8 cellular contexts compared by ENCODE assay signal in the genomic region with DNA sequence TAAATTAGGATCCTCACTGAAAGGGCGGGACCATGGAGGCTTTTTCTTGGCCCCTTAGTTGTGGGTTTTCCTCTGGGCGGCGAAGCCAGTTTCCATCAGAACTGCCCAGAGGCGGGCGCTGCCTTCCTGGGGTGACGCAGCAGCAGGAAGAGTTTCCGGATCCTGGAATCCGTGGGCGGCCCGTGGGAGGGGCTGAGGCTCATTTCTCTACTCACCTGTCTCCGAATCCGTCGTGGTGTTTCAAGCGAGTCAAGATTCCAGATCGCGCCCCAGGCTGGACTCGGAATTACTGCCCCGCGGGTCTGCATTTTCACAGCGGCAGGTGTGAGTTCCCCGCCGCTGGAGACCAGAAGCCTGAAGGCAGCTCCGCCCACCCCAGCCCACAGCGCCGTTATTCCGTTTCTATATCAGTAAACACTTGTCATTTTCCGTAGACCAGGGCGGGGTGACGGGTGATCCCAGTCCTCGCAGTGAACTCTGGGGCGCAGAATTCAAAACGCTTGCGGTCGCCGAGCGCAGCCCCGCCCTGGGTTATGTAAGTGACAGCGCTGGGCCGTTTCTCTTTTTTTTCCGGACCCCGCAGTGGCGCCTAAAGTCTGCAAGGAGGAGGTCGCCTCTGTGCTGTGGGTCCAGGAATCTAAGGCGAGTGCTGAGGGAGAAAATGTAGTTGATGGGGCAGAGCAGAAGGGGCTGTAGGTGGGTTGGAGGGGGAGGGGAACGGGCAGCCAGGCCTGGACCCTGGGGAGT. TPM values are rescaled to one million over a fixed set of nuclear protein-coding genes. Genes with fewer than 3 reads are reported as not detected.
DNase-seq lines count a peak whose midpoint lies in the region; ATAC-seq and TF ChIP-seq lines count a peak whose summit lies in the region.

No MANE protein-coding gene starts in this region.

- peak; percentile 94 for DNase-seq in Caki2 (ENCODE audit: low read depth)
- DNase-seq in HuH-7.5 (ENCODE audit: low spot score): peak; percentile 21
- peak; percentile 98 for DNase-seq in OCI-M1 (lab: John Stamatoyannopoulos, UW)
- DNase-seq in activated T-cell treated with anti-CD3 and anti-CD28 coated beads for 4 hours: peak; percentile 85
- DNase-seq in erythroblast (lab: John Stamatoyannopoulos, UW): peak; percentile 97
- DNase-seq in stimulated activated CD8-positive, alpha-beta memory T cell treated with anti-CD3 and anti-CD28 coated beads, Interleukin-4, amount 100 ng/mL, for 48 hours: peak; percentile 93

- H3K4me3 ChIP-seq in mucosa of stomach (ENCODE audit: low read length): peak overlapping the region; percentile 31

- peak; percentile 88 for TF ChIP-seq POLR2A in erythroblast (IDR thresholded peaks at IDR 0.05; ENCODE audit: low read length)

- peaks cover 21% of the 10 kb centered on the region for H3K4me1 ChIP-seq in mucosa of stomach (ENCODE audit: control insufficient read depth, insufficient read depth, low read length)

- ATAC-seq in GM21526 (IDR thresholded peaks at IDR 0.05; ENCODE audit: low FRiP score, unreplicated experiment): peak; percentile 54

- in situ Hi-C loops in Caki2 (cut with HindIII; ENCODE audit: low pct_unique_long_range_greater_than_20kb, low sequenced_read_pairs): no loop called here

- no peaks in the 10 kb centered on the region for H3K36me3 ChIP-seq in mucosa of stomach (ENCODE audit: control insufficient read depth, insufficient read depth, low read length)

- H3K9ac ChIP-seq in mucosa of stomach (ENCODE audit: low read length): peak overlapping the region; percentile 77

- no peaks in the 10 kb centered on the region for H3K27me3 ChIP-seq in mucosa of stomach (ENCODE audit: control insufficient read depth, insufficient read depth, low read length)

- no peaks in the 10 kb centered on the region for H3K9me3 ChIP-seq in mucosa of stomach (ENCODE audit: control insufficient read depth, low read length)

RNA-seq across cellular contexts. Expression of a gene that starts 27.2 kb away (rescaled TPM):
- total RNA-seq in Caki2 (2014; rRNA removed; shearing (Covaris generic); ENCODE audit: low replicate concordance): 0.09 and 26.0 TPM in 2 replicates

RNA-seq across cellular contexts. Expression of a gene that starts 39.3 kb away (rescaled TPM):
- 34.9 and 37.6 TPM in 2 replicates for total RNA-seq in Caki2 (2014; rRNA removed; shearing (Covaris generic); ENCODE audit: low replicate concordance)

RNA-seq across cellular contexts. Expression of a gene that starts 40.1 kb away (rescaled TPM):
- total RNA-seq in Caki2 (2014; rRNA removed; shearing (Covaris generic); ENCODE audit: low replicate concordance): 130 and 142 TPM in 2 replicates

RNA-seq across cellular contexts. Expression of a gene that starts 58.9 kb away (rescaled TPM):
- total RNA-seq in Caki2 (2014; rRNA removed; shearing (Covaris generic); ENCODE audit: low replicate concordance): not detected in 2 replicates

Comparison
In these comparisons a context has a peak if more than half of its experiments do, and no peak if none do; other contexts are left out.
1. Peak in every context shown above with its lines: DNase-seq, ATAC-seq and H3K4me3 ChIP-seq.
2. DNase-seq: peak in every context shown above with its lines; median percentile 98 in OCI-M1; 97 in erythroblast; 94 in Caki2; 93 in stimulated activated CD8-positive, alpha-beta memory T cell treated with anti-CD3 and anti-CD28 coated beads, Interleukin-4, amount 100 ng/mL, for 48 hours; 85 in activated T-cell treated with anti-CD3 and anti-CD28 coated beads for 4 hours; 21 in HuH-7.5.